8 cellular contexts compared by ENCODE assay signal in genomic region chr7:74452748-74453320, GRCh38. TPM values are rescaled to one million over a fixed set of nuclear protein-coding genes. Genes with fewer than 3 reads are reported as not detected.
DNase-seq lines count a peak whose midpoint lies in the region; ATAC-seq and TF ChIP-seq lines count a peak whose summit lies in the region.

No MANE protein-coding gene starts in this region.

- WGBS in stomach, 5 donors: 27 to 54% (median 49%) methylated on average over 9 to 15 of the region's 15 CpGs

- no peaks in the 10 kb centered on the region for H3K36me3 ChIP-seq in brain microvascular endothelial cell (replicated peaks)
- H3K36me3 ChIP-seq in left lung: no peaks in the 10 kb centered on the region
- H3K36me3 ChIP-seq in stomach: no peaks in the 10 kb centered on the region

- H3K4me3 ChIP-seq in brain microvascular endothelial cell (ENCODE audit: low read depth, low read length) (peak overlapping the region; percentile 64), left lung (peak overlapping the region; percentile 55), stomach (peak overlapping the region; percentile 74 to 84 (median 80))

- H3K27ac ChIP-seq in brain microvascular endothelial cell (no peak overlapping the region), left lung (no peak overlapping the region), stomach (peak overlapping the region; percentile 2 to 98 (median 92))

- ATAC-seq in left lung (peak; percentile 3), HG02759 (IDR thresholded peaks at IDR 0.05; ENCODE audit: unreplicated experiment) (no peak), GM21825 (IDR thresholded peaks at IDR 0.05; ENCODE audit: unreplicated experiment) (no peak)

- in situ Hi-C loops in brain microvascular endothelial cell (cut with HindIII; ENCODE audit: low pct_ligation_motif_present, low sequenced_read_pairs): no loop called here

- DNase-seq in DMS114 treated with DMSO at 0.1 percent for 48 hours (lab: John Stamatoyannopoulos, UW; ENCODE audit: unreplicated experiment) (peak; percentile 11), RKO (ENCODE audit: low spot score) (peak; percentile 90), brain microvascular endothelial cell (no peak), left lung (no peak), stomach (no peak), NCI-H446 (lab: John Stamatoyannopoulos, UW) (no peak)

- intact Hi-C loops in left lung (cut with DNase I) (no loop called here), stomach (cut with DNase I; ENCODE audit: low total_unique reads) (no loop called here)

- TF ChIP-seq EP300 in stomach (IDR thresholded peaks at IDR 0.05): no peak

- no peaks in the 10 kb centered on the region for H3K9me3 ChIP-seq in left lung
- no peaks in the 10 kb centered on the region for H3K9me3 ChIP-seq in stomach

- no peaks in the 10 kb centered on the region for H3K27me3 ChIP-seq in brain microvascular endothelial cell (replicated peaks)
- peaks cover 0 to 37% of the 10 kb centered on the region in 2 donors for H3K27me3 ChIP-seq in left lung
- peaks cover 0 to 19% (median 0%) of the 10 kb centered on the region in 3 donors for H3K27me3 ChIP-seq in stomach

- TF ChIP-seq POLR2A in stomach (IDR thresholded peaks at IDR 0.05): no peak

- TF ChIP-seq CTCF in brain microvascular endothelial cell (IDR thresholded peaks at IDR 0.05; ENCODE audit: low read depth, low read length, missing control alignments) (no peak), left lung (IDR thresholded peaks at IDR 0.05) (no peak), stomach (IDR thresholded peaks at IDR 0.05) (no peak)

- H3K4me1 ChIP-seq in left lung (peaks cover 0 to 35% of the 10 kb centered on the region in 2 donors), stomach (peaks cover 10 to 53% (median 40%) of the 10 kb centered on the region in 4 donors)

RNA-seq across cellular contexts. Expression of gene GTF2IRD1, which starts 0.9 kb away (rescaled TPM):
- 10 to 100 TPM; 20.8 to 28.3 TPM for total RNA-seq in left lung
- total RNA-seq in stomach: 10 to 100 TPM in 4 of 5 donors, 1 to 10 TPM in 1; 9.3 to 40.8 (median 19.6) TPM
- polyA plus RNA-seq in stomach: 10 to 100 TPM in 1 of 3 donors, 1 to 10 TPM in 2; 8.0 to 41.1 (median 8.4) TPM

Comparison
In these comparisons a context has a peak if more than half of its experiments do, and no peak if none do; other contexts are left out.
1. DNase-seq: peak in DMS114 treated with DMSO at 0.1 percent for 48 hours (single experiment) and RKO (single experiment); none in brain microvascular endothelial cell (single experiment), left lung (0 of 2), stomach (single experiment) and NCI-H446 (0 of 2).
2. H3K27ac ChIP-seq: peak in stomach (5 of 5); none in brain microvascular endothelial cell (single experiment) and left lung (0 of 2).
3. Peak in every context shown above with its lines, with median percentiles within 50 percentile points of each other: H3K4me3 ChIP-seq.